In the genomic region with DNA sequence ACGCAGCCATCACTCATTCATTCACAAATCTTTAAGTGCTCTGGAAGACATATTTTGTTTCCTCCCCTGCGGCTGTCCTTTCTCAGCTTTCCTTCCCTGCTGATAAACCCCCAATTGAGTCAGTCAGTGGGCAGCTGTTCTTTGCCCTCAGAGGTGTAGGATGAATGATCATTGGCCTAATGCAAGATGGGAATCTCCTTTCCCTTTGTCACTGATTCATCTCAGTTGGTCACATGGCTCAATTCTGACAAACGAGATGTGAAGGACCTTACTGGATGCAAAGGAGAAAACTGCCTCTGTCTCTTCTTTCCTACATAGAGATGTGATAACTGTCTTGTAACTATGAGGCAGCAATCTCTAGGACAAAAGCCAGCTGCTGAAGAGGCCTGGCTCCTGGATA, we compare ENCODE assay signal across 1 cellular context.
TF ChIP-seq lines count a peak whose summit lies in the region.

No MANE protein-coding gene starts in this region.

TF ChIP-seq in H1, 55 proteins besides CTCF, POLR2A, EP300 and RAD21:
- TF ChIP-seq BACH1 (IDR thresholded peaks at IDR 0.05; ENCODE audit: low read length) (no peak), CHD1 (IDR thresholded peaks at IDR 0.05; ENCODE audit: low read depth, low read length) (no peak), JUND (IDR thresholded peaks at IDR 0.05; ENCODE audit: low read length) (no peak), ZNF274 (IDR thresholded peaks at IDR 0.05; ENCODE audit: borderline replicate concordance, extremely low read depth, low read length) (no peak), SUZ12 (IDR thresholded peaks at IDR 0.05; ENCODE audit: low read length) (no peak), MAFK (IDR thresholded peaks at IDR 0.05; ENCODE audit: low read depth, low read length) (no peak), JUN (IDR thresholded peaks at IDR 0.05; ENCODE audit: low read depth, low read length) (no peak), GABPA (IDR thresholded peaks at IDR 0.05; ENCODE audit: borderline replicate concordance, insufficient read depth, low read length) (no peak), NANOG (IDR thresholded peaks at IDR 0.05; ENCODE audit: insufficient read depth, low read depth, low read length, poor library complexity, severe bottlenecking) (no peak)
- TF ChIP-seq, protein P1, sequence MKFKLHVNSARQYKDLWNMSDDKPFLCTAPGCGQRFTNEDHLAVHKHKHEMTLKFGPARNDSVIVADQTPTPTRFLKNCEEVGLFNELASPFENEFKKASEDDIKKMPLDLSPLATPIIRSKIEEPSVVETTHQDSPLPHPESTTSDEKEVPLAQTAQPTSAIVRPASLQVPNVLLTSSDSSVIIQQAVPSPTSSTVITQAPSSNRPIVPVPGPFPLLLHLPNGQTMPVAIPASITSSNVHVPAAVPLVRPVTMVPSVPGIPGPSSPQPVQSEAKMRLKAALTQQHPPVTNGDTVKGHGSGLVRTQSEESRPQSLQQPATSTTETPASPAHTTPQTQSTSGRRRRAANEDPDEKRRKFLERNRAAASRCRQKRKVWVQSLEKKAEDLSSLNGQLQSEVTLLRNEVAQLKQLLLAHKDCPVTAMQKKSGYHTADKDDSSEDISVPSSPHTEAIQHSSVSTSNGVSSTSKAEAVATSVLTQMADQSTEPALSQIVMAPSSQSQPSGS (IDR thresholded peaks at IDR 0.05; ENCODE audit: low read length): no peak
